ENCODE assay signal across 7 cellular contexts in the genomic region with DNA sequence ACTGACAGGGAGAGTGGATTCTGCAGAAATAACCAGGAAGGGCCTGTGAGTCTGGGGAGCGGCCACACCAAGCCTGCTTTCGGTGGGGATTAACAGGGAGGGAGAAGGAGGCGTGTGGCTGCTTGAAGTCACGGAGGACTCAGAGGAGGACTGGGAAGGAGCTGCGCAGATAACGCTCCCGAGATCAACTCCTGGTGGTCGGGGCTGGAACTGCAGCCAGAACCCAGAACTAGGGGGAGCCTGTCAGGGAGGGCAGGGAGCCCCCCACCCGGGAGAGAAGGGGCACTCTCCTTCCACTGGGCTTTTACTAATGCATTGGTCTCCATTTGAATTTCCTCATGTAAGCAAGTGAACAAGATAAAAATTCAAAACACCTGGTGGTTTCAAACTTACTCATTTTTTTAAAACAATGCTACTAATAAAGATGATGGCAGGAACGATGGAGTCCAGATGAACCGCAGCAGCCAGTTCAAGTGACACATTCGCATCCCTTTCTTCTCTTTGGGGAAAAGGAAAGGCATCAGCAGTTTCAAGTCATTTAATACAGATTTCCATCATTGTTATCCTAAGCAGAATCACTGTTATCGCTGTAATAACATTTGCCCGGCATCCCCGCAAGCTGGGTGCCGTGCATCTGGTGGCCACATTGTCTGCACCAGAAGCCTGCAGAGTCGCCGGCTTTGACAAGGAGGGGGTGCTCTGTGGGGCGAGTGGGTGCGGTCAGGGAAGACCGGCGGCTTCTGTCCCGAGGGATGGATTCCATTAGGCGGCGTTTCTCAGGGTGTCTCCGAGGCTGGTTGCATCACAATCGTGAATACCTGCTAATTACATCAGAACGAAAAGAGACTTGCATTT.
DNase-seq lines count a peak whose midpoint lies in the region; ATAC-seq, FAIRE-seq and TF ChIP-seq lines count a peak whose summit lies in the region.

No MANE protein-coding gene starts in this region.

- H3F3A ChIP-seq in PC-9 (ENCODE audit: insufficient read depth, low read depth): no peaks in the 10 kb centered on the region

- H3K27me3 Mint-ChIP-seq in activated naive CD8-positive, alpha-beta T cell treated with anti-CD3 and anti-CD28 coated beads for 36 hours: peaks cover 56% of the 10 kb centered on the region

- CTCF ChIA-PET in PC-9 (lab: Charles Lee): no interaction called here

- H3K4me2 ChIP-seq in PC-9 (no peak overlapping the region), skeletal muscle satellite cell (ENCODE audit: low read length) (peak overlapping the region; percentile 56)

- H3K27me3 ChIP-seq in PC-9 (ENCODE audit: insufficient read depth, low read depth) (peaks cover 96% of the 10 kb centered on the region), right atrium auricular region (no peaks in the 10 kb centered on the region), skeletal muscle satellite cell (ENCODE audit: control insufficient read depth, insufficient read depth, low read length) (no peaks in the 10 kb centered on the region)

- H2AFZ ChIP-seq in PC-9: no peak overlapping the region

- peak; percentile 74 for TF ChIP-seq CTCF in PC-9 (conservative IDR thresholded peaks at IDR 0.05)
- peak; percentile 75 to 85 for TF ChIP-seq CTCF in right atrium auricular region (IDR thresholded peaks at IDR 0.05)

- intact Hi-C loops in PC-9 (cut with micrococcal nuclease; ENCODE audit: unreplicated experiment): no loop called here

- H3K27ac ChIP-seq in PC-9: no peak overlapping the region
- H3K27ac ChIP-seq in right atrium auricular region: no peak overlapping the region

- no peaks in the 10 kb centered on the region for H3K79me2 ChIP-seq in PC-9 (ENCODE audit: low read depth)

- H3K36me3 Mint-ChIP-seq in activated naive CD8-positive, alpha-beta T cell treated with anti-CD3 and anti-CD28 coated beads for 36 hours: no peaks in the 10 kb centered on the region

- no peaks in the 10 kb centered on the region for H3K9me2 ChIP-seq in PC-9 (ENCODE audit: insufficient read depth)

- peaks cover 4% of the 10 kb centered on the region for H3K4me1 Mint-ChIP-seq in activated naive CD8-positive, alpha-beta T cell treated with anti-CD3 and anti-CD28 coated beads for 36 hours

- no peaks in the 10 kb centered on the region for H3K4me1 ChIP-seq in PC-9 (replicated peaks; ENCODE audit: insufficient read depth)
- peaks cover 0 to 15% of the 10 kb centered on the region in 2 donors for H3K4me1 ChIP-seq in right atrium auricular region
- peaks cover 21% of the 10 kb centered on the region for H3K4me1 ChIP-seq in skeletal muscle satellite cell (ENCODE audit: control insufficient read depth, insufficient read depth, low read length)

- no TSS peak for BruUV-seq in PC-9 (replicated peaks; lab: Mats Ljungman, UMichigan)

- H3K9me3 Mint-ChIP-seq in activated naive CD8-positive, alpha-beta T cell treated with anti-CD3 and anti-CD28 coated beads for 36 hours: no peaks in the 10 kb centered on the region

- no peak for ATAC-seq in HG03135 (IDR thresholded peaks at IDR 0.05; ENCODE audit: unreplicated experiment)

- peak overlapping the region; percentile 22 for H3K9ac ChIP-seq in skeletal muscle satellite cell (ENCODE audit: low read depth, low read length)

- no peaks in the 10 kb centered on the region for H3K36me3 ChIP-seq in PC-9 (ENCODE audit: low read depth)
- no peaks in the 10 kb centered on the region for H3K36me3 ChIP-seq in right atrium auricular region
- H3K36me3 ChIP-seq in skeletal muscle satellite cell (ENCODE audit: insufficient read depth, low read length): no peaks in the 10 kb centered on the region

- no peak for FAIRE-seq in GM19239 (lab: Jason Lieb, UNC)

- DNase-seq in GM19239 (ENCODE audit: insufficient read length, low spot score): peak; percentile 50
- DNase-seq in PC-9: peak in 1 of 2 experiments; percentile 3
- DNase-seq in activated naive CD8-positive, alpha-beta T cell treated with anti-CD3 and anti-CD28 coated beads for 36 hours: peak; percentile 40
- DNase-seq in right atrium auricular region (ENCODE audit: low spot score): peak; percentile 70
- DNase-seq in NCI-H187 treated with DMSO at 0.1 percent for 48 hours (lab: John Stamatoyannopoulos, UW): no peak

- no peak overlapping the region for H3K4me3 Mint-ChIP-seq in activated naive CD8-positive, alpha-beta T cell treated with anti-CD3 and anti-CD28 coated beads for 36 hours

- no peak overlapping the region for H3K27ac Mint-ChIP-seq in activated naive CD8-positive, alpha-beta T cell treated with anti-CD3 and anti-CD28 coated beads for 36 hours

- POLR2A ChIA-PET in PC-9 (lab: Charles Lee; ENCODE audit: unreplicated experiment): no interaction called here

- H3K4me3 ChIP-seq in PC-9: no peak overlapping the region
- no peak overlapping the region for H3K4me3 ChIP-seq in right atrium auricular region
- H3K4me3 ChIP-seq in skeletal muscle satellite cell (ENCODE audit: low read length): peak overlapping the region; percentile 50

- no peaks in the 10 kb centered on the region for H4K20me1 ChIP-seq in PC-9 (ENCODE audit: insufficient read depth)

- H3K9me3 ChIP-seq in PC-9 (ENCODE audit: insufficient read depth, low read depth): no peaks in the 10 kb centered on the region
- peaks cover 0 to 8% of the 10 kb centered on the region in 2 donors for H3K9me3 ChIP-seq in right atrium auricular region
- no peaks in the 10 kb centered on the region for H3K9me3 ChIP-seq in skeletal muscle satellite cell (replicated peaks; ENCODE audit: low read length)
